6 cellular contexts compared by ENCODE assay signal in the genomic region with DNA sequence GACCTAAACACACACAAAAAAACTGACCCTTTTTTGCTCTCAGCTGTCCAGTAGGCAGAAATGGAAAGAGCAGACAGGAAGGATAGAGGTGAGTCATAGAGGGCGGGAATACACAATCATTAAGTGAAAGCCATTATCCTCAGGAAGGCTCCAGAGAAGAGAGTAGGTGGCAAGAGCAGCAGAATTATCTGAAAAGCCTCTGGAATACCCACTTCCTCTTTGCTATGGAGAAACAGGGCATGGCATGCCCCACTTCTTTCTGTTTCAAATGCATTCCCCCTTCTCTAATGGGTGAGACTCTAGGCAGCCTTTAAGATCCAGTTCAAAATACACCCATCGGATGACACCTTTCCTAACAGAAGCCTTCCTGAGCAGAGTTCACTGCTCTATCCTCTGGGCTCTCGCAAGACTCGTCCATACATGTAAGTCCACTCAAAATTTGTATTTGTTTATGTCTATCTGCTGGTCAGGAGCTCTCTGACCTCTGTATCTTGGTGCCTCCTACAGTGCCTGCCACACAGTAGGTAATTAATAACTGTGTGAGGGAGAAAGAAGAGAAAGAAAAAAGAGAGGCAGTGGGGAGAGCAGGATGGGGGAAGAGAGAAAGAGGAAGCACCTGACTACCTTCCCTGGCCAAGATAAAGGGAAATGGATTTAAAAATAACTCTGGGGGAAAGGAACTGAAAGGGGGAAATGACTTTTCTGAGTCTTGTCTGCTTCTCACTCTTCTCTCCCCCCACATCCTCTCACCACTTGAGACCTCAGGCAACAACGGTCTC. TPM values are rescaled to one million over a fixed set of nuclear protein-coding genes. Genes with fewer than 3 reads are reported as not detected.
DNase-seq lines count a peak whose midpoint lies in the region; ATAC-seq and TF ChIP-seq lines count a peak whose summit lies in the region.

No MANE protein-coding gene starts in this region.

- peaks cover 22% of the 10 kb centered on the region for H3K4me1 Mint-ChIP-seq in activated CD4-positive, alpha-beta T cell treated with anti-CD3 and anti-CD28 coated beads, Interleukin-2, amount 10 ng/mL, durations not matched to agents 24 days and 14 days
- peaks cover 23 to 28% of the 10 kb centered on the region in 2 donors for H3K4me1 Mint-ChIP-seq in natural killer cell

- ATAC-seq in HG03460 (IDR thresholded peaks at IDR 0.05; ENCODE audit: unreplicated experiment), result peak; percentile 63
- ATAC-seq in activated naive CD4-positive, alpha-beta T cell treated with anti-CD3 and anti-CD28 coated beads, Interleukin-2, amount 50 U/mL, for 72 hours, result peak; percentile 79 to 82
- peak in 2 of 3 donors; percentile 58 for ATAC-seq in natural killer cell

- DNase-seq in activated CD4-positive, alpha-beta T cell treated with anti-CD3 and anti-CD28 coated beads, Interleukin-2, amount 10 ng/mL, durations not matched to agents 24 days and 14 days, result no peak
- no peak for DNase-seq in activated CD4-positive, alpha-beta T cell treated with anti-CD3 and anti-CD28 coated beads for 48 hours
- DNase-seq in activated naive CD4-positive, alpha-beta T cell treated with anti-CD3 and anti-CD28 coated beads, Interleukin-2, amount 50 U/mL, for 72 hours (ENCODE audit: low spot score in 2 of 2), result no peak
- DNase-seq in natural killer cell (no peak), NCI-H2171 treated with DMSO at 0.1 percent for 48 hours (lab: John Stamatoyannopoulos, UW) (no peak)

- intact Hi-C loops in activated CD4-positive, alpha-beta T cell treated with anti-CD3 and anti-CD28 coated beads, Interleukin-2, amount 10 ng/mL, durations not matched to agents 24 days and 14 days (cut with micrococcal nuclease), result loop anchor here (2.0 kb wide), 1 partner anchor 15 kb away; a partner anchor contains a TSS
- intact Hi-C loops in natural killer cell (cut with micrococcal nuclease), result no loop called here

- H3K27ac Mint-ChIP-seq in activated CD4-positive, alpha-beta T cell treated with anti-CD3 and anti-CD28 coated beads, Interleukin-2, amount 10 ng/mL, durations not matched to agents 24 days and 14 days, result peak overlapping the region; percentile 80
- peak overlapping the region; percentile 69 to 79 for H3K27ac Mint-ChIP-seq in activated naive CD4-positive, alpha-beta T cell treated with anti-CD3 and anti-CD28 coated beads, Interleukin-2, amount 50 U/mL, for 72 hours
- H3K27ac Mint-ChIP-seq in natural killer cell, result peak overlapping the region; percentile 74 to 76

- H3K9me3 Mint-ChIP-seq in activated CD4-positive, alpha-beta T cell treated with anti-CD3 and anti-CD28 coated beads, Interleukin-2, amount 10 ng/mL, durations not matched to agents 24 days and 14 days, result no peaks in the 10 kb centered on the region
- no peaks in the 10 kb centered on the region for H3K9me3 Mint-ChIP-seq in activated naive CD4-positive, alpha-beta T cell treated with anti-CD3 and anti-CD28 coated beads, Interleukin-2, amount 50 U/mL, for 72 hours
- H3K9me3 Mint-ChIP-seq in natural killer cell, result no peaks in the 10 kb centered on the region

- H3K36me3 Mint-ChIP-seq in activated CD4-positive, alpha-beta T cell treated with anti-CD3 and anti-CD28 coated beads, Interleukin-2, amount 10 ng/mL, durations not matched to agents 24 days and 14 days (ENCODE audit: low read depth), result no peaks in the 10 kb centered on the region
- no peaks in the 10 kb centered on the region for H3K36me3 Mint-ChIP-seq in activated naive CD4-positive, alpha-beta T cell treated with anti-CD3 and anti-CD28 coated beads, Interleukin-2, amount 50 U/mL, for 72 hours
- no peaks in the 10 kb centered on the region for H3K36me3 Mint-ChIP-seq in natural killer cell

- peak overlapping the region; percentile 52 for H3K4me3 Mint-ChIP-seq in activated CD4-positive, alpha-beta T cell treated with anti-CD3 and anti-CD28 coated beads, Interleukin-2, amount 10 ng/mL, durations not matched to agents 24 days and 14 days
- H3K4me3 Mint-ChIP-seq in natural killer cell, result peak overlapping the region; percentile 54

- TF ChIP-seq CTCF in natural killer cell (IDR thresholded peaks at IDR 0.05), result no peak

- no peaks in the 10 kb centered on the region for H3K27me3 Mint-ChIP-seq in activated CD4-positive, alpha-beta T cell treated with anti-CD3 and anti-CD28 coated beads, Interleukin-2, amount 10 ng/mL, durations not matched to agents 24 days and 14 days
- H3K27me3 Mint-ChIP-seq in natural killer cell (ENCODE audit: low read depth in 2 of 2), result no peaks in the 10 kb centered on the region

RNA-seq across cellular contexts. Expression of a gene that starts 8.5 kb away (rescaled TPM):
- total RNA-seq in activated CD4-positive, alpha-beta T cell treated with anti-CD3 and anti-CD28 coated beads, Interleukin-2, amount 10 ng/mL, durations not matched to agents 24 days and 14 days, result 0.09 TPM in 1 of 2 replicates, not detected in the other
- total RNA-seq in activated naive CD4-positive, alpha-beta T cell treated with anti-CD3 and anti-CD28 coated beads, Interleukin-2, amount 50 U/mL, for 72 hours, result under 1 TPM; 0.04 to 0.09 TPM
- under 1 TPM; 0.25 to 0.97 (median 0.31) TPM for total RNA-seq in natural killer cell

RNA-seq across cellular contexts. Expression of a gene that starts 14.1 kb away (rescaled TPM):
- total RNA-seq in activated CD4-positive, alpha-beta T cell treated with anti-CD3 and anti-CD28 coated beads, Interleukin-2, amount 10 ng/mL, durations not matched to agents 24 days and 14 days, result 34.6 and 35.8 TPM in 2 replicates
- 10 to 100 TPM; 43.3 to 69.8 TPM for total RNA-seq in activated naive CD4-positive, alpha-beta T cell treated with anti-CD3 and anti-CD28 coated beads, Interleukin-2, amount 50 U/mL, for 72 hours
- 10 to 100 TPM; 76.3 to 83.2 (median 80.8) TPM for total RNA-seq in natural killer cell

RNA-seq across cellular contexts. Expression of a gene that starts 27.2 kb away (rescaled TPM):
- total RNA-seq in activated CD4-positive, alpha-beta T cell treated with anti-CD3 and anti-CD28 coated beads, Interleukin-2, amount 10 ng/mL, durations not matched to agents 24 days and 14 days, result 69.8 and 76.9 TPM in 2 replicates
- 10 to 100 TPM; 43.3 to 58.6 TPM for total RNA-seq in activated naive CD4-positive, alpha-beta T cell treated with anti-CD3 and anti-CD28 coated beads, Interleukin-2, amount 50 U/mL, for 72 hours
- total RNA-seq in natural killer cell, result 10 to 100 TPM; 60.1 to 65.4 (median 63.3) TPM

RNA-seq across cellular contexts. Expression of a gene that starts 27.6 kb away (rescaled TPM):
- 239 and 242 TPM in 2 replicates for total RNA-seq in activated CD4-positive, alpha-beta T cell treated with anti-CD3 and anti-CD28 coated beads, Interleukin-2, amount 10 ng/mL, durations not matched to agents 24 days and 14 days
- 100 to 1,000 TPM; 171 to 234 TPM for total RNA-seq in activated naive CD4-positive, alpha-beta T cell treated with anti-CD3 and anti-CD28 coated beads, Interleukin-2, amount 50 U/mL, for 72 hours
- 10 to 100 TPM; 66.0 to 77.6 (median 74.9) TPM for total RNA-seq in natural killer cell

RNA-seq across cellular contexts. Expression of a gene that starts 33.8 kb away (rescaled TPM):
- total RNA-seq in activated CD4-positive, alpha-beta T cell treated with anti-CD3 and anti-CD28 coated beads, Interleukin-2, amount 10 ng/mL, durations not matched to agents 24 days and 14 days, result 29.5 and 30.7 TPM in 2 replicates
- 10 to 100 TPM; 29.1 to 90.2 TPM for total RNA-seq in activated naive CD4-positive, alpha-beta T cell treated with anti-CD3 and anti-CD28 coated beads, Interleukin-2, amount 50 U/mL, for 72 hours
- total RNA-seq in natural killer cell, result 10 to 100 TPM; 61.5 to 68.2 (median 63.3) TPM
